In the genomic region with DNA sequence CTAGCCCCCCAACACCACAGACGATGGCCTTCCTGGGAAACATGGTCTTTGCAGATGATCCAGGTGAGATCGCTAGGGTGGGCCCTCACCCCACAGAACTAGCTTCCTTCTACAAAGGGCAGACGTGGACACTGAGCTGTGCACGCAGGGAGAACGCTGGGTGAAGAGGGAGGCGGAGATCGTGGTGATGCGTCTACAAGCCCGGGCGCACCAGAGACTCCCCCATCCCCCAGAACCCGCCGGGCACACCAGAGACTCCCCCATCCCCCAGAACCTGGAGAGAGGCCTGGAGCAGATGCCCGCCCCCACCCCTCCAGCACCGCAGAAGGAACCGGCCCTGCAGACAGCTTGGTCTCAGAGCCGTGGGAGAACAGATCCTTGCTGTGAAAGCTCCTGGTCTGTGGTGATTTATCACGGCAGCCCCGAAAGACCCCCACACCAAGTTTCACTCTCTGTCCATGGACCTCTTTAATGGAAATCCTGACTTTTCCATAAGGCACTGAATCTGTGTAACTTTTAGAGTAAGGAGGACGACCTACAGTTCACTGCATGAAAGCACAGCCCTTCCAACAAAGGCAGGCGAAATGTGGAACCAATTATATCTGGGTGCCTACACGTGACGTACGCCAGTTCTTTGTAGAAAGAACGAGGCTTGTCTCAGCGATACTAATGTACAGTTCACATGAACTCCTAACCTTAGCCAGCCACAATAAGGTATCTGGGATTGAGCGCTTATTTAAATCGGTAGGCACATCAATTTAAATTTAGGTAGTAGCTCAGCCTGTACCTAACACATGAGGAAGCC, we compare ENCODE assay signal across 10 cellular contexts.
A peak's percentile ranks its signal among the peaks of the same experiment; 100 is the strongest.
DNase-seq lines count a peak whose midpoint lies in the region; ATAC-seq and TF ChIP-seq lines count a peak whose summit lies in the region.
"Had no signal": no experiment of that assay in that cellular context is flagged by ENCODE, and none has a peak within 500 bp of the region (broad histone marks: within the 10 kb centered on the region; RNA-seq: fewer than 3 reads in every experiment).

No MANE protein-coding gene starts in this region.

- H3K4me3 Mint-ChIP-seq in activated naive CD4-positive, alpha-beta T cell treated with anti-CD3 and anti-CD28 coated beads, Interleukin-2, amount 50 U/mL, for 24 hours = peak overlapping the region; percentile 36
- H3K4me3 Mint-ChIP-seq in activated T-helper 17 cell treated with anti-CD3 and anti-CD28 coated beads, Interleukin-2, amount 50 U/mL, for 72 hours = peak overlapping the region; percentile 59
- peak overlapping the region; percentile 73 for H3K4me3 Mint-ChIP-seq in glutamatergic neuron (ENCODE audit: unreplicated experiment)
- H3K4me3 Mint-ChIP-seq in stimulated activated naive CD8-positive, alpha-beta T cell treated with anti-CD3 and anti-CD28 coated beads, Interleukin-15, amount 100 ng/mL, for 72 hours = peak overlapping the region in 1 of 2 donors; percentile 46

- no peaks in the 10 kb centered on the region for H3K36me3 Mint-ChIP-seq in activated naive CD4-positive, alpha-beta T cell treated with anti-CD3 and anti-CD28 coated beads, Interleukin-2, amount 50 U/mL, for 24 hours
- peaks cover 34% of the 10 kb centered on the region for H3K36me3 Mint-ChIP-seq in activated T-helper 17 cell treated with anti-CD3 and anti-CD28 coated beads, Interleukin-2, amount 50 U/mL, for 72 hours (ENCODE audit: low read depth)
- no peaks in the 10 kb centered on the region for H3K36me3 Mint-ChIP-seq in glutamatergic neuron (ENCODE audit: unreplicated experiment)

- DNase-seq in activated naive CD4-positive, alpha-beta T cell treated with Interleukin-2 at 50 U/mL for 16 hours = no peak
- DNase-seq in glutamatergic neuron (no peak), dermis blood vessel endothelial cell (no peak)
- DNase-seq in stimulated activated naive CD8-positive, alpha-beta T cell treated with anti-CD3 and anti-CD28 coated beads, Interleukin-15, amount 100 ng/mL, for 72 hours = no peak
- DNase-seq: activated CD4-positive, CD25-positive, alpha-beta regulatory T cell; amniotic stem cell had no signal

- no peak for ATAC-seq in activated T-helper 17 cell treated with anti-CD3 and anti-CD28 coated beads, Interleukin-2, amount 50 U/mL, for 72 hours (replicated peaks)
- no peak for ATAC-seq in stimulated activated naive CD8-positive, alpha-beta T cell treated with anti-CD3 and anti-CD28 coated beads, Interleukin-15, amount 100 ng/mL, for 72 hours
- ATAC-seq in HG03457 (IDR thresholded peaks at IDR 0.05; ENCODE audit: unreplicated experiment) (no peak), HG03521 (IDR thresholded peaks at IDR 0.05; ENCODE audit: unreplicated experiment) (no peak)

- H3K27ac Mint-ChIP-seq in activated naive CD4-positive, alpha-beta T cell treated with anti-CD3 and anti-CD28 coated beads, Interleukin-2, amount 50 U/mL, for 24 hours = peak overlapping the region; percentile 88
- H3K27ac Mint-ChIP-seq in activated T-helper 17 cell treated with anti-CD3 and anti-CD28 coated beads, Interleukin-2, amount 50 U/mL, for 72 hours = peak overlapping the region; percentile 89
- H3K27ac Mint-ChIP-seq in glutamatergic neuron (ENCODE audit: unreplicated experiment) = peak overlapping the region; percentile 90
- H3K27ac Mint-ChIP-seq in stimulated activated naive CD8-positive, alpha-beta T cell treated with anti-CD3 and anti-CD28 coated beads, Interleukin-15, amount 100 ng/mL, for 72 hours = peak overlapping the region; percentile 65 to 71

- no peaks in the 10 kb centered on the region for H3K9me3 Mint-ChIP-seq in activated naive CD4-positive, alpha-beta T cell treated with anti-CD3 and anti-CD28 coated beads, Interleukin-2, amount 50 U/mL, for 24 hours
- no peaks in the 10 kb centered on the region for H3K9me3 Mint-ChIP-seq in activated T-helper 17 cell treated with anti-CD3 and anti-CD28 coated beads, Interleukin-2, amount 50 U/mL, for 72 hours
- H3K9me3 Mint-ChIP-seq in glutamatergic neuron (ENCODE audit: unreplicated experiment) = peaks cover 42% of the 10 kb centered on the region
- H3K9me3 Mint-ChIP-seq in stimulated activated naive CD8-positive, alpha-beta T cell treated with anti-CD3 and anti-CD28 coated beads, Interleukin-15, amount 100 ng/mL, for 72 hours = no peaks in the 10 kb centered on the region

- H3K27me3 Mint-ChIP-seq in activated naive CD4-positive, alpha-beta T cell treated with anti-CD3 and anti-CD28 coated beads, Interleukin-2, amount 50 U/mL, for 24 hours = no peaks in the 10 kb centered on the region
- H3K27me3 Mint-ChIP-seq in activated T-helper 17 cell treated with anti-CD3 and anti-CD28 coated beads, Interleukin-2, amount 50 U/mL, for 72 hours = no peaks in the 10 kb centered on the region
- peaks cover 21% of the 10 kb centered on the region for H3K27me3 Mint-ChIP-seq in glutamatergic neuron (ENCODE audit: unreplicated experiment)
- no peaks in the 10 kb centered on the region for H3K27me3 Mint-ChIP-seq in stimulated activated naive CD8-positive, alpha-beta T cell treated with anti-CD3 and anti-CD28 coated beads, Interleukin-15, amount 100 ng/mL, for 72 hours

- TF ChIP-seq CTCF in glutamatergic neuron (IDR thresholded peaks at IDR 0.05; ENCODE audit: partially characterized antibody, unreplicated experiment) = no peak

- peaks cover 65% of the 10 kb centered on the region for H3K4me1 Mint-ChIP-seq in activated naive CD4-positive, alpha-beta T cell treated with anti-CD3 and anti-CD28 coated beads, Interleukin-2, amount 50 U/mL, for 24 hours
- H3K4me1 Mint-ChIP-seq in activated T-helper 17 cell treated with anti-CD3 and anti-CD28 coated beads, Interleukin-2, amount 50 U/mL, for 72 hours = peaks cover 36% of the 10 kb centered on the region
- H3K4me1 Mint-ChIP-seq in glutamatergic neuron (ENCODE audit: low read depth, unreplicated experiment) = peaks cover 61% of the 10 kb centered on the region
- H3K4me1 Mint-ChIP-seq in stimulated activated naive CD8-positive, alpha-beta T cell treated with anti-CD3 and anti-CD28 coated beads, Interleukin-15, amount 100 ng/mL, for 72 hours = peaks cover 83% of the 10 kb centered on the region
